Comparison of ENCODE assay signal across 1 cellular context in genomic region chr16:1475552-1476114, GRCh38.
A peak's percentile ranks its signal among the peaks of the same experiment; 100 is the strongest.
TF ChIP-seq lines count a peak whose summit lies in the region.

No MANE protein-coding gene starts in this region.

TF ChIP-seq in HepG2, 621 proteins besides CTCF, POLR2A, EP300 and RAD21:
- TF ChIP-seq NFIC (IDR thresholded peaks at IDR 0.05; ENCODE audit: low read length): no peak
- no peak for TF ChIP-seq PTBP1 (IDR thresholded peaks at IDR 0.05; ENCODE audit: low read depth, low read length, poor library complexity, severe bottlenecking)
- 0 out of 2 replicates have a peak, but pooled peaks have one; percentile 5 for TF ChIP-seq PRDM10 (CRISPR knock-in tag; IDR thresholded peaks at IDR 0.05; ENCODE audit: low read depth)
- no peak for TF ChIP-seq PHF8 (CRISPR knock-in tag; IDR thresholded peaks at IDR 0.05)
- peak; percentile 74 for TF ChIP-seq ZNF460 (CRISPR knock-in tag; IDR thresholded peaks at IDR 0.05; ENCODE audit: borderline replicate concordance)
- no peak for TF ChIP-seq TBX2 (CRISPR knock-in tag; IDR thresholded peaks at IDR 0.05; ENCODE audit: borderline replicate concordance)
- no peak for TF ChIP-seq NFE2L2 (IDR thresholded peaks at IDR 0.05; ENCODE audit: low read length)
- no peak for TF ChIP-seq PHF21A (CRISPR knock-in tag; IDR thresholded peaks at IDR 0.05)
- TF ChIP-seq ETV6 (CRISPR knock-in tag; conservative IDR thresholded peaks at IDR 0.05): no peak
- TF ChIP-seq ZNF770 (CRISPR knock-in tag; IDR thresholded peaks at IDR 0.05): peak; percentile 79
- no peak for TF ChIP-seq MXI1 (IDR thresholded peaks at IDR 0.05; ENCODE audit: borderline replicate concordance, low read depth, low read length)
- no peak for TF ChIP-seq FOXJ3 (CRISPR knock-in tag; IDR thresholded peaks at IDR 0.05; ENCODE audit: borderline replicate concordance)
- no peak for TF ChIP-seq ZC3H4 (CRISPR knock-in tag; IDR thresholded peaks at IDR 0.05; ENCODE audit: borderline replicate concordance)
- TF ChIP-seq THYN1 (CRISPR knock-in tag; IDR thresholded peaks at IDR 0.05; ENCODE audit: borderline replicate concordance, low read depth): no peak
- TF ChIP-seq BHLHE40 (IDR thresholded peaks at IDR 0.05; ENCODE audit: low read length): no peak
- TF ChIP-seq SMC3 (IDR thresholded peaks at IDR 0.05; ENCODE audit: low read length): no peak
- no peak for TF ChIP-seq ZBTB46 (CRISPR knock-in tag; IDR thresholded peaks at IDR 0.05; ENCODE audit: borderline replicate concordance)
- TF ChIP-seq HDAC6 (IDR thresholded peaks at IDR 0.05; ENCODE audit: low read depth, low read length): no peak
- TF ChIP-seq HNF4A (CRISPR knock-in tag; IDR thresholded peaks at IDR 0.05): peak; percentile 41; the same call in 1 of the 2 replicates
- no peak for TF ChIP-seq HMGXB4 (CRISPR knock-in tag; IDR thresholded peaks at IDR 0.05; ENCODE audit: borderline replicate concordance in 1 of 2, low read depth in 1 of 2)
- TF ChIP-seq RBAK (CRISPR knock-in tag; IDR thresholded peaks at IDR 0.05): no peak
- no peak for TF ChIP-seq NR2F6 (IDR thresholded peaks at IDR 0.05)
- TF ChIP-seq NR2F6 (CRISPR knock-in tag; IDR thresholded peaks at IDR 0.05): peak; percentile 41; the same call in 1 of the 2 replicates
